In genomic region chr1:44694863-44695478, GRCh38 we compare ENCODE assay signal across 16 cellular contexts. TPM values are rescaled to one million over a fixed set of nuclear protein-coding genes. Genes with fewer than 3 reads are reported as not detected.
DNase-seq lines count a peak whose midpoint lies in the region; ATAC-seq lines count a peak whose summit lies in the region.
"Had no signal": no experiment of that assay in that cellular context is flagged by ENCODE, and none has a peak within 500 bp of the region (broad histone marks: within the 10 kb centered on the region; RNA-seq: fewer than 3 reads in every experiment).

No MANE protein-coding gene starts in this region.

- H3K27me3 Mint-ChIP-seq in naive B cell = peaks cover 0 to 5% (median 0%) of the 10 kb centered on the region in 3 donors
- peaks cover 0 to 5% (median 3%) of the 10 kb centered on the region in 5 donors for H3K27me3 Mint-ChIP-seq in naive thymus-derived CD8-positive, alpha-beta T cell

- H3K9me3 Mint-ChIP-seq in naive B cell = no peaks in the 10 kb centered on the region
- no peaks in the 10 kb centered on the region for H3K9me3 Mint-ChIP-seq in naive thymus-derived CD8-positive, alpha-beta T cell
- H3K9me3 Mint-ChIP-seq: stimulated activated naive CD8-positive, alpha-beta T cell treated with anti-CD3 and anti-CD28 coated beads, Interleukin-15, Interleukin-2, amounts not matched to agents 100 ng/mL and 50 ng/mL, for 24 hours had no signal

- DNase-seq in naive B cell (peak; percentile 40), NCI-H187 (lab: John Stamatoyannopoulos, UW) (no peak), cerebellar cortex (ENCODE audit: low spot score) (no peak)
- DNase-seq in naive thymus-derived CD8-positive, alpha-beta T cell = no peak
- DNase-seq: heart left ventricle; lower lobe of right lung; NCI-H2107; ovary; stimulated activated CD4-positive, alpha-beta T cell treated with anti-CD3 and anti-CD28 coated beads, Interleukin-1b, Interleukin-23, amount 100 ng/mL, for 48 hours had no signal

- H3K36me3 Mint-ChIP-seq in naive B cell = no peaks in the 10 kb centered on the region
- H3K36me3 Mint-ChIP-seq in naive thymus-derived CD8-positive, alpha-beta T cell = peaks cover 0 to 4% (median 0%) of the 10 kb centered on the region in 3 donors

- H3K27ac Mint-ChIP-seq in naive B cell = peak overlapping the region in 5 of 6 donors; percentile 5 to 75 (median 15)
- peak overlapping the region in 4 of 10 donors; percentile 8 to 90 (median 32) for H3K27ac Mint-ChIP-seq in naive thymus-derived CD8-positive, alpha-beta T cell
- H3K27ac Mint-ChIP-seq: stimulated activated naive CD8-positive, alpha-beta T cell treated with anti-CD3 and anti-CD28 coated beads, Interleukin-15, Interleukin-2, amounts not matched to agents 100 ng/mL and 50 ng/mL, for 24 hours had no signal

- H3K4me3 Mint-ChIP-seq in naive B cell = peak overlapping the region in 6 of 8 donors; percentile 22 to 66 (median 42)
- H3K4me3 Mint-ChIP-seq in naive thymus-derived CD8-positive, alpha-beta T cell = no peak overlapping the region
- H3K4me3 Mint-ChIP-seq: stimulated activated naive CD8-positive, alpha-beta T cell treated with anti-CD3 and anti-CD28 coated beads, Interleukin-15, Interleukin-2, amounts not matched to agents 100 ng/mL and 50 ng/mL, for 24 hours had no signal

- ATAC-seq in GM18907 (IDR thresholded peaks at IDR 0.05; ENCODE audit: unreplicated experiment) (peak; percentile 50), GM21717 (IDR thresholded peaks at IDR 0.05; ENCODE audit: unreplicated experiment) (peak; percentile 51), HG03280 (IDR thresholded peaks at IDR 0.05; ENCODE audit: unreplicated experiment) (peak; percentile 55), naive B cell (ENCODE audit: low read depth in 2 of 2) (peak; percentile 73 to 83), HG03469 (IDR thresholded peaks at IDR 0.05; ENCODE audit: unreplicated experiment) (no peak)
- ATAC-seq in naive thymus-derived CD8-positive, alpha-beta T cell = no peak
- ATAC-seq: heart left ventricle, lower lobe of right lung, Panc1 had no signal

- POLR2A ChIA-PET in naive thymus-derived CD8-positive, alpha-beta T cell (lab: Charles Lee) = interaction anchor here (0.7 to 2.2 kb wide), 3 partner anchors 21 to 63 kb away, joined by 3 to 8 read pairs (median 6); partner anchors contain the start of genes ARMH1 and TMEM53

- H3K4me1 Mint-ChIP-seq in naive B cell = peaks cover 40 to 56% (median 48%) of the 10 kb centered on the region in 3 donors
- H3K4me1 Mint-ChIP-seq in naive thymus-derived CD8-positive, alpha-beta T cell = peaks cover 11 to 37% (median 23%) of the 10 kb centered on the region in 4 donors

RNA-seq across cellular contexts. Expression of gene ARMH1, which starts 20.5 kb away (rescaled TPM):
- polyA plus RNA-seq in naive B cell (ENCODE audit: low read depth in 6 of 6) = 10 to 100 TPM; 14.0 to 28.1 (median 18.6) TPM
- total RNA-seq in naive thymus-derived CD8-positive, alpha-beta T cell = 10 to 100 TPM; 70.4 to 79.0 TPM
- 10 to 100 TPM; 46.2 to 75.6 (median 53.2) TPM for polyA plus RNA-seq in naive thymus-derived CD8-positive, alpha-beta T cell

RNA-seq across cellular contexts. Expression of gene TMEM53, which starts 20.7 kb away (rescaled TPM):
- 10 to 100 TPM in 1 of 6 donors, 1 to 10 TPM in 5; 1.2 to 10.3 (median 7.4) TPM for polyA plus RNA-seq in naive B cell (ENCODE audit: low read depth in 6 of 6)
- total RNA-seq in naive thymus-derived CD8-positive, alpha-beta T cell = 1 to 10 TPM; 1.0 to 2.1 TPM
- 1 to 10 TPM; 4.6 to 5.9 (median 5.5) TPM for polyA plus RNA-seq in naive thymus-derived CD8-positive, alpha-beta T cell

RNA-seq across cellular contexts. Expression of gene RNU5D-1, which starts 36.0 kb away (rescaled TPM):
- polyA plus RNA-seq in naive B cell (ENCODE audit: low read depth in 6 of 6) = not detected
- not detected for total RNA-seq in naive thymus-derived CD8-positive, alpha-beta T cell
- not detected for polyA plus RNA-seq in naive thymus-derived CD8-positive, alpha-beta T cell
- total RNA-seq: astrocyte, heart left ventricle, lower lobe of right lung, ovary had no signal
- polyA plus RNA-seq: heart left ventricle, ovary had no signal

RNA-seq across cellular contexts. Expression of gene KIF2C, which starts 44.7 kb away (rescaled TPM):
- polyA plus RNA-seq in naive B cell (ENCODE audit: low read depth in 6 of 6) = under 1 TPM in 4 of 6 donors, not detected in 2; 0.23 to 0.85 (median 0.33) TPM
- under 1 TPM; 0.41 to 0.91 TPM for total RNA-seq in naive thymus-derived CD8-positive, alpha-beta T cell
- polyA plus RNA-seq in naive thymus-derived CD8-positive, alpha-beta T cell = under 1 TPM; 0.40 to 0.61 (median 0.40) TPM

Comparison
In these comparisons a context has a peak if more than half of its experiments do, and no peak if none do; other contexts are left out.
1. ATAC-seq: peak in GM18907 (single experiment), GM21717 (single experiment), HG03280 (single experiment) and naive B cell (2 of 2); none in HG03469 (single experiment) and naive thymus-derived CD8-positive, alpha-beta T cell (0 of 2).
2. H3K4me3 Mint-ChIP-seq: peak in naive B cell (6 of 8); none in naive thymus-derived CD8-positive, alpha-beta T cell (0 of 10).